16 cellular contexts compared by ENCODE assay signal in genomic region chr11:70078796-70079616, GRCh38. TPM values are rescaled to one million over a fixed set of nuclear protein-coding genes. Genes with fewer than 3 reads are reported as not detected.
DNase-seq lines count a peak whose midpoint lies in the region; ATAC-seq and TF ChIP-seq lines count a peak whose summit lies in the region.
"Had no signal": no experiment of that assay in that cellular context is flagged by ENCODE, and none has a peak within 500 bp of the region (broad histone marks: within the 10 kb centered on the region; RNA-seq: fewer than 3 reads in every experiment).

No MANE protein-coding gene starts in this region.

- no peaks in the 10 kb centered on the region for H3K9me2 ChIP-seq in GM23338 (ENCODE audit: insufficient read depth)

- no CpG with 5 or more reads among the region's 47 CpGs for WGBS in iPS DF 6.9 (ENCODE audit: insufficient coverage, insufficient read length)

- H3K4me2 ChIP-seq in GM23338, result peak overlapping the region; percentile 65; the same call in 1 of the 2 replicates

- H3K4me1 ChIP-seq in GM23338 (ENCODE audit: insufficient read depth) (peaks cover 4% of the 10 kb centered on the region), RWPE2 (ENCODE audit: insufficient read depth, poor library complexity, severe bottlenecking) (peaks cover 8% of the 10 kb centered on the region), iPS DF 6.9 (ENCODE audit: control insufficient read depth, insufficient read depth, low read length) (peaks cover 3% of the 10 kb centered on the region), gastrocnemius medialis (no peaks in the 10 kb centered on the region)

- in situ Hi-C loops in gastrocnemius medialis (cut with MboI; ENCODE audit: low sequenced_read_pairs in 4 of 4), result no loop called here

- peaks cover 21% of the 10 kb centered on the region for H3K4me1 Mint-ChIP-seq in GM23338
- H3K4me1 Mint-ChIP-seq: CD14-positive monocyte; naive thymus-derived CD8-positive, alpha-beta T cell had no signal

- peaks cover 66% of the 10 kb centered on the region for H3K27me3 ChIP-seq in GM23338 (ENCODE audit: insufficient read depth)
- H3K27me3 ChIP-seq in RWPE2 (ENCODE audit: insufficient read depth, poor library complexity, severe bottlenecking), result peaks cover 7% of the 10 kb centered on the region
- H3K27me3 ChIP-seq in iPS DF 6.9 (ENCODE audit: control insufficient read depth, insufficient read depth, low read length), result peaks cover 31% of the 10 kb centered on the region
- peaks cover 9 to 21% (median 13%) of the 10 kb centered on the region in 3 donors for H3K27me3 ChIP-seq in gastrocnemius medialis

- H3K9me3 Mint-ChIP-seq in GM23338, result no peaks in the 10 kb centered on the region
- H3K9me3 Mint-ChIP-seq: naive thymus-derived CD8-positive, alpha-beta T cell had no signal

- no peaks in the 10 kb centered on the region for H4K20me1 ChIP-seq in GM23338 (replicated peaks; ENCODE audit: insufficient read depth)

- intact Hi-C loops in gastrocnemius medialis (cut with DNase I; ENCODE audit: low total_unique reads), result no loop called here

- H3K79me2 ChIP-seq in GM23338 (replicated peaks; ENCODE audit: insufficient read depth), result no peaks in the 10 kb centered on the region

- H3K36me3 Mint-ChIP-seq in GM23338 (ENCODE audit: low read depth), result no peaks in the 10 kb centered on the region
- H3K36me3 Mint-ChIP-seq: CD14-positive monocyte had no signal

- H3K27me3 Mint-ChIP-seq in GM23338 (ENCODE audit: insufficient read depth, low read depth, poor library complexity), result peaks cover 41% of the 10 kb centered on the region

- no peaks in the 10 kb centered on the region; the same call in 1 of the 2 replicates for H3F3A ChIP-seq in GM23338 (replicated peaks; ENCODE audit: low read depth)

- H3K4me3 Mint-ChIP-seq in GM23338, result peak overlapping the region; percentile 54; the same call in 2 of the 3 replicates
- H3K4me3 Mint-ChIP-seq: naive thymus-derived CD8-positive, alpha-beta T cell had no signal

- ATAC-seq in GM23338, result peak; percentile 71
- no peak for ATAC-seq in RWPE2 (ENCODE audit: low read depth)
- no peak for ATAC-seq in gastrocnemius medialis
- ATAC-seq in GM19395 (IDR thresholded peaks at IDR 0.05; ENCODE audit: unreplicated experiment), result no peak
- ATAC-seq in GM18511 (IDR thresholded peaks at IDR 0.05; ENCODE audit: unreplicated experiment), result no peak
- ATAC-seq: esophagus mucosa; naive thymus-derived CD8-positive, alpha-beta T cell had no signal

- H3K4me3 ChIP-seq in GM23338 (peak overlapping the region; percentile 48; the same call in 1 of the 2 replicates), RWPE2 (ENCODE audit: severe bottlenecking) (peak overlapping the region; percentile 29), iPS DF 6.9 (ENCODE audit: low read length) (peak overlapping the region; percentile 38; the same call in 1 of the 2 replicates), gastrocnemius medialis (peak overlapping the region; percentile 17 to 36 (median 35))

- TF ChIP-seq POLR2A in gastrocnemius medialis (IDR thresholded peaks at IDR 0.05), result no peak

- H3K9me3 ChIP-seq in RWPE2 (ENCODE audit: severe bottlenecking) (no peaks in the 10 kb centered on the region), iPS DF 6.9 (ENCODE audit: control insufficient read depth, insufficient read depth, low read length) (no peaks in the 10 kb centered on the region), gastrocnemius medialis (no peaks in the 10 kb centered on the region)

- H3K27ac Mint-ChIP-seq in GM23338, result no peak overlapping the region
- H3K27ac Mint-ChIP-seq: CD14-positive monocyte; naive thymus-derived CD8-positive, alpha-beta T cell had no signal

- DNase-seq in GM23338 (ENCODE audit: low spot score) (peak; percentile 57), RWPE2 (ENCODE audit: low spot score) (no peak), iPS DF 6.9 (ENCODE audit: low read depth, low spot score) (no peak), gastrocnemius medialis (no peak), NCI-H510A (lab: John Stamatoyannopoulos, UW) (no peak)
- no peak for DNase-seq in activated CD4-positive, alpha-beta T cell treated with anti-CD3 and anti-CD28 coated beads, Interleukin-2, amount 50 U/mL, for 48 hours
- DNase-seq: activated CD4-positive, alpha-beta T cell treated with anti-CD3 and anti-CD28 coated beads for 48 hours; activated gamma-delta T cell; naive thymus-derived CD8-positive, alpha-beta T cell; NCI-H1417 treated with DMSO at 0.1 percent for 48 hours; stimulated activated CD8-positive, alpha-beta memory T cell treated with anti-CD3 and anti-CD28 coated beads, Interleukin-4, amount 100 ng/mL, for 48 hours; SW 1271 had no signal

- no peak overlapping the region; the same call in 1 of the 2 replicates for H2AFZ ChIP-seq in GM23338

- TF ChIP-seq CTCF in GM23338 (conservative IDR thresholded peaks at IDR 0.05; ENCODE audit: low read depth in 2 of 2), result no peak
- TF ChIP-seq CTCF in RWPE2 (IDR thresholded peaks at IDR 0.05; ENCODE audit: poor library complexity, severe bottlenecking), result no peak
- TF ChIP-seq CTCF in gastrocnemius medialis (IDR thresholded peaks at IDR 0.05 in 4 of 5, conservative IDR thresholded peaks at IDR 0.05 in 1 of 5), result no peak

- H3K36me3 ChIP-seq in GM23338 (ENCODE audit: insufficient read depth) (no peaks in the 10 kb centered on the region), RWPE2 (ENCODE audit: low read depth) (no peaks in the 10 kb centered on the region), iPS DF 6.9 (ENCODE audit: control insufficient read depth, insufficient read depth, low read length) (no peaks in the 10 kb centered on the region), gastrocnemius medialis (no peaks in the 10 kb centered on the region)

- H3K27ac ChIP-seq in GM23338 (ENCODE audit: low read depth), result no peak overlapping the region
- H3K27ac ChIP-seq in RWPE2 (ENCODE audit: poor library complexity, severe bottlenecking), result no peak overlapping the region
- no peak overlapping the region for H3K27ac ChIP-seq in iPS DF 6.9 (ENCODE audit: low read length)
- H3K27ac ChIP-seq in gastrocnemius medialis, result peak overlapping the region; percentile 38 to 69 (median 54)

TF ChIP-seq in GM23338, 12 proteins besides CTCF, POLR2A, EP300 and RAD21 (continues in another document):
- TF ChIP-seq ETS1 (IDR thresholded peaks at IDR 0.05), result no peak
- no peak for TF ChIP-seq CREB1 (CRISPR knock-in tag; IDR thresholded peaks at IDR 0.05; ENCODE audit: low read depth)
- TF ChIP-seq JUNB (IDR thresholded peaks at IDR 0.05; ENCODE audit: unreplicated experiment), result no peak
- TF ChIP-seq REST (IDR thresholded peaks at IDR 0.05; ENCODE audit: unreplicated experiment), result no peak
- no peak for TF ChIP-seq STAT1 (IDR thresholded peaks at IDR 0.05; ENCODE audit: unreplicated experiment)
- TF ChIP-seq EZH2phosphoT487 (IDR thresholded peaks at IDR 0.05; ENCODE audit: unreplicated experiment), result no peak
- no peak for TF ChIP-seq ZNF114 (CRISPR knock-in tag; IDR thresholded peaks at IDR 0.05)
- TF ChIP-seq NANOG (IDR thresholded peaks at IDR 0.05; ENCODE audit: borderline replicate concordance), result no peak
- TF ChIP-seq ZNF331 (CRISPR knock-in tag; IDR thresholded peaks at IDR 0.05; ENCODE audit: low read depth), result no peak
- no peak for TF ChIP-seq POLR2AphosphoS5 (IDR thresholded peaks at IDR 0.05; ENCODE audit: low read depth)

RNA-seq across cellular contexts. Expression of gene ANO1, which starts 0.9 kb away (rescaled TPM):
- 3.4 and 3.9 TPM in 2 replicates for total RNA-seq in GM23338 (2014; rRNA removed; shearing (Covaris generic))
- polyA plus RNA-seq in GM23338 (2016; fragmentation: Nextera tagmentation; extraction: Ambion mirVana), result 1.3 and 1.4 TPM in 2 replicates
- 1 to 10 TPM; 2.3 to 9.2 (median 4.2) TPM for total RNA-seq in gastrocnemius medialis
- total RNA-seq: naive thymus-derived CD8-positive, alpha-beta T cell had no signal
- polyA plus RNA-seq: CD14-positive monocyte; naive thymus-derived CD8-positive, alpha-beta T cell had no signal

Comparison
In these comparisons a context has a peak if more than half of its experiments do, and no peak if none do; other contexts are left out.
1. H3K27ac ChIP-seq: peak in gastrocnemius medialis (4 of 4); none in GM23338 (single experiment), RWPE2 (single experiment) and iPS DF 6.9 (single experiment).
2. Peak in every context shown above with its lines, with median percentiles within 50 percentile points of each other: H3K4me3 ChIP-seq.